Comparison of ENCODE assay signal across 8 cellular contexts in genomic region chr1:89804646-89805237, GRCh38. TPM values are rescaled to one million over a fixed set of nuclear protein-coding genes. Genes with fewer than 3 reads are reported as not detected.
A peak's percentile ranks its signal among the peaks of the same experiment; 100 is the strongest.
DNase-seq lines count a peak whose midpoint lies in the region; ATAC-seq and TF ChIP-seq lines count a peak whose summit lies in the region.

No MANE protein-coding gene starts in this region.

- ATAC-seq in GM18870 (IDR thresholded peaks at IDR 0.05; ENCODE audit: unreplicated experiment) (peak; percentile 81), HG03159 (IDR thresholded peaks at IDR 0.05; ENCODE audit: unreplicated experiment) (peak; percentile 82), left lobe of liver (peak; percentile 99)

- peak; percentile 89 for TF ChIP-seq CTCF in AG09319 (IDR thresholded peaks at IDR 0.05; ENCODE audit: low read depth, low read length)

- DNase-seq in AG09319 (ENCODE audit: extremely low read depth, low read depth) (peak; percentile 67), NCI-H510A treated with DMSO at 0.1 percent for 48 hours (lab: John Stamatoyannopoulos, UW) (peak; percentile 92), cerebellum (ENCODE audit: low spot score) (peak; percentile 71), left lobe of liver (ENCODE audit: low spot score) (peak; percentile 86)
- DNase-seq in activated CD4-positive, alpha-beta T cell treated with anti-CD3 and anti-CD28 coated beads for 1 hour: peak; percentile 71
- peak; percentile 81 to 89 for DNase-seq in stimulated activated CD4-positive, alpha-beta T cell treated with anti-CD3 and anti-CD28 coated beads, Interleukin-4, amount 100 ng/mL, for 48 hours (ENCODE audit: low read depth in 2 of 2)

RNA-seq across cellular contexts. Expression of gene LRRC8D, which starts 16.1 kb away (rescaled TPM):
- total RNA-seq in cerebellum (24.8 TPM), left lobe of liver (22.1 TPM)

Comparison
In these comparisons a context has a peak if more than half of its experiments do, and no peak if none do; other contexts are left out.
1. Peak in every context shown above with its lines: DNase-seq and ATAC-seq.